9 cellular contexts compared by ENCODE assay signal in the genomic region with DNA sequence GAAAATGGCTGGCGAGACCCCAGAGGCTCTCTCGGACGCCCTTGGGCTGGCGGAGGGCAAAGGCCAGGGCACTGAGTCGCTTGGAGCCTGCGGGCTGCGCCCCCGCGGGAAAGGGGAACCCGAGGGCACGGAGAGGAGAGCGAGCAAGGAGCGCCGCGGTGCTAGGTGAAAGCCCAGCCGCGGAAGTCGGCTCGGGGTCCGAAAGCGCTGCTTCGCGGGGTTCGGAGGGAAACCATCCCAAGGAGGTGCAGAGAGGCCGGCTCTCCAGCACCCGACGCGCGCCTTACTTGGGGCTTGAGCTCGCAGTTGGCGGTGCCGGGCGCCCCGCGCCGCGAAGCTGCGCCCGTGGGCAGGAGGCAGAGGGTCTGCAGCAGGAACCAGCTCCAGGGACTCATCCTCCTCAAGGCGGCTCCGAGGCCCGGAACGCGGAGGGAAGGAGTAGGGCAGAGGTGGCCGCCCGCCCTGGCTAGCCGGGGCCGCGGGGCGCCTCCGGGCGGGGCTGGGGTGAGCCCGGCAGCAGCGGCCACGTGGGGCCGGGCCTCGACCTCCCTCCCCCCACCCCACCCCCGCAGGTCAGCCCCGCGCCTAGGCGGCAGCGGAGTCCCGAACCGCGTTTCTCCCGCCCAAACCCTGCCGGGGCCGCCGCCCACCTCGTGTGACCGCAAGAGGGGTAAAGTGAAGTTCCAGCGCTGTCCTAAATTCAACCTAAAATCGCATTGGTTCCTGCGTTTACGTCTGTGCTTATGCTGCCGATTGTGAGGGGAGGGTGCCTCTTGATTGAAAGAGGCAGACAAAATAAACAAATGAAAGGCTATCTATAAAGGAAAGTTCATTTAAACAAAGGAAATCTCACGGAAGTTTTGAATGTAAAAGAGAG. TPM values are rescaled to one million over a fixed set of nuclear protein-coding genes. Genes with fewer than 3 reads are reported as not detected.
DNase-seq lines count a peak whose midpoint lies in the region; ATAC-seq, FAIRE-seq and TF ChIP-seq lines count a peak whose summit lies in the region.
"Had no signal": no experiment of that assay in that cellular context is flagged by ENCODE, and none has a peak within 500 bp of the region (broad histone marks: within the 10 kb centered on the region; RNA-seq: fewer than 3 reads in every experiment).

A gene with protein sequence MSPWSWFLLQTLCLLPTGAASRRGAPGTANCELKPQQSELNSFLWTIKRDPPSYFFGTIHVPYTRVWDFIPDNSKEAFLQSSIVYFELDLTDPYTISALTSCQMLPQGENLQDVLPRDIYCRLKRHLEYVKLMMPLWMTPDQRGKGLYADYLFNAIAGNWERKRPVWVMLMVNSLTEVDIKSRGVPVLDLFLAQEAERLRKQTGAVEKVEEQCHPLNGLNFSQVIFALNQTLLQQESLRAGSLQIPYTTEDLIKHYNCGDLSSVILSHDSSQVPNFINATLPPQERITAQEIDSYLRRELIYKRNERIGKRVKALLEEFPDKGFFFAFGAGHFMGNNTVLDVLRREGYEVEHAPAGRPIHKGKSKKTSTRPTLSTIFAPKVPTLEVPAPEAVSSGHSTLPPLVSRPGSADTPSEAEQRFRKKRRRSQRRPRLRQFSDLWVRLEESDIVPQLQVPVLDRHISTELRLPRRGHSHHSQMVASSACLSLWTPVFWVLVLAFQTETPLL (minus strand): TSS at position 440 of the 877 bp plus-strand sequence. CDS start 45 bp downstream, at position 395.

- H3K4me1 ChIP-seq in liver (ENCODE audit: control insufficient read depth in 4 of 4, insufficient read depth in 4 of 4, low read length in 3 of 4), result peaks cover 8 to 28% (median 25%) of the 10 kb centered on the region in 4 donors

- DNase-seq in NCI-H345 (lab: John Stamatoyannopoulos, UW) (peak; percentile 31), NCI-H345 treated with DMSO at 0.1 percent for 48 hours (lab: John Stamatoyannopoulos, UW; ENCODE audit: unreplicated experiment) (no peak), bronchial epithelial cell (ENCODE audit: low read depth) (no peak), posterior vena cava (ENCODE audit: low spot score) (no peak)
- DNase-seq in stimulated activated CD8-positive, alpha-beta memory T cell treated with anti-CD3 and anti-CD28 coated beads, Interleukin-4, amount 100 ng/mL, for 48 hours, result peak; percentile 77

- peak within 1 kb of the TSS; percentile 41 to 52 for H3K9ac ChIP-seq in liver (ENCODE audit: low read depth in 1 of 2, low read length in 2 of 2)

- H3K27me3 ChIP-seq in bronchial epithelial cell (ENCODE audit: control insufficient read depth, insufficient read depth, low read length), result peaks cover 15% of the 10 kb centered on the region
- H3K27me3 ChIP-seq in liver (ENCODE audit: control insufficient read depth in 4 of 4, insufficient read depth in 4 of 4, low read length in 3 of 4), result no peaks in the 10 kb centered on the region

- no peak within 1 kb of the TSS for H3K27ac ChIP-seq in liver (ENCODE audit: low read depth in 1 of 2, low read length in 2 of 2)

- H3K9me3 ChIP-seq in liver (ENCODE audit: control insufficient read depth in 4 of 4, low read length in 3 of 4), result no peaks in the 10 kb centered on the region

- no peak for ATAC-seq in HG02884 (IDR thresholded peaks at IDR 0.05; ENCODE audit: unreplicated experiment)

- peak within 1 kb of the TSS; percentile 38 for H3K4me3 ChIP-seq in bronchial epithelial cell (ENCODE audit: low read depth, low read length)
- peak within 1 kb of the TSS; percentile 55 to 66 (median 57) for H3K4me3 ChIP-seq in liver (ENCODE audit: low read depth in 1 of 3, low read length in 3 of 3)

- TF ChIP-seq RAD21 in liver (IDR thresholded peaks at IDR 0.05), result no peak

- TF ChIP-seq CTCF in bronchial epithelial cell (IDR thresholded peaks at IDR 0.05; ENCODE audit: insufficient read depth, low read length, severe bottlenecking) (no peak), liver (IDR thresholded peaks at IDR 0.05; ENCODE audit: low read depth, low read length, missing input control) (no peak)

- H3K36me3 ChIP-seq in bronchial epithelial cell (ENCODE audit: control insufficient read depth, insufficient read depth, low read length) (no peaks in the 10 kb centered on the region), liver (ENCODE audit: control insufficient read depth in 4 of 4, insufficient read depth in 3 of 4, low read depth in 1 of 4, low read length in 3 of 4) (no peaks in the 10 kb centered on the region)

- intact Hi-C loops in T-helper 1 cell treated with Interleukin-12 subunit alpha and Interleukin-12 subunit beta and Interleukin-4 antibody, amounts not matched to agents 30 ng/mL and 1 ng/mL, for 36 hours (cut with micrococcal nuclease), result loop anchor here (1.0 to 10.0 kb wide), 7 partner anchors 8 to 566 kb away; partner anchors contain the start of gene SUCLG1
- intact Hi-C loops in posterior vena cava (cut with DNase I), result loop anchor here in 1 of 2 donors (10.0 kb wide), 1 partner anchor 386 kb away; no protein-coding TSS in a partner anchor

- FAIRE-seq in bronchial epithelial cell (lab: Jason Lieb, UNC), result no peak
- FAIRE-seq: endometrium had no signal

- under 1% methylated on average over 77 of the region's 77 CpGs for WGBS in liver

TF ChIP-seq in liver, 16 proteins besides CTCF, POLR2A, EP300 and RAD21:
- TF ChIP-seq ZBTB33 (IDR thresholded peaks at IDR 0.05) (no peak), EGR1 (IDR thresholded peaks at IDR 0.05; ENCODE audit: low read depth in 2 of 2) (no peak)

RNA-seq across cellular contexts. Expression of the gene that starts here (rescaled TPM):
- 65.2 and 66.6 TPM in 2 replicates for total RNA-seq in T-helper 1 cell treated with Interleukin-12 subunit alpha and Interleukin-12 subunit beta and Interleukin-4 antibody, amounts not matched to agents 30 ng/mL and 1 ng/mL, for 36 hours
- 0.64 and 1.3 TPM in 2 replicates for total RNA-seq in bronchial epithelial cell
- total RNA-seq in liver, result 10 to 100 TPM in 1 of 2 donors, under 1 TPM in 1; 0.84 to 10.3 TPM
- polyA plus RNA-seq in liver, result under 1 TPM; 0.26 to 0.27 TPM
- 1 to 10 TPM; 1.0 to 2.6 TPM for total RNA-seq in posterior vena cava

Comparison
In these comparisons a context has a peak if more than half of its experiments do, and no peak if none do; other contexts are left out.
1. DNase-seq: peak in NCI-H345 (single experiment) and stimulated activated CD8-positive, alpha-beta memory T cell treated with anti-CD3 and anti-CD28 coated beads, Interleukin-4, amount 100 ng/mL, for 48 hours (single experiment); none in NCI-H345 treated with DMSO at 0.1 percent for 48 hours (single experiment), bronchial epithelial cell (single experiment) and posterior vena cava (single experiment).